9 cellular contexts compared by ENCODE assay signal in the genomic region with DNA sequence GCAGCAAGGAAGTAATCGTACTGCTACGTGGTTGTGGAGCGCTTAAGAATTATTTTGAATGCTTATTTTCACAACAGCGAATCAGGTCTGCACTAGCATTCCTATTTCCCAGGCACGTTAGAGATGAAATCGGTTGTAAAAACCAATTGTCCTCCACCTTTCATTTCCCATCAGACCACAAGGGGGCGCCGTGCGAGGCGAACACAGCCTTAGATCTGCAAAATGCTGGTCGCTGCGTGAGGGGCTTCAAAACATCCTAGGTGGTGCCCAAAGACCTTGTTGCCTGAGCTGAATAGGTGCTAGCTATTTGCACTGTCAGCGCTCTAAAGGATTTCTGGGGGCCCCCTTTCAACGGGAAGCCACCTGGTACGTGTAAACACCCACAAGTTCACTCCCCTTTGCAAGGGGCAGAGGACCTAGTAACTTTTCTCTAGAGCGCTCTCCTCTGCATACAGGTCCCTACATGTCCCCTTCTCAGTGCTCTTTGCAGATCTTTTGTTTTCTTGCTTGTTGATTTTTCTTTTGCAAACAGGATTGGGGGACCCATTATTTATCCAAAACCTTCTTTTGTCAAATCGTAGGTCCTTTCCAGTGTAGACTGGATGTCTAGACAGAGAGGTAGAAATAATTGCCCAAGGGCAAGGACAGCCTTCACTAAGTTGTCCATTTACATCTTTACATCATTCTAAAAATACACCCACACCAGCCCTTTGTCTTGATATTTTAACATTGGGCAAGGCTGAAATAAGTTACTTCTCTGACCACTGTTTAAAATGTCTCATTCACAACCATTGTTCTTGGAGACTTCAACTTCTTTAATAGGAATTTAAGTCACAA. TPM values are rescaled to one million over a fixed set of nuclear protein-coding genes. Genes with fewer than 3 reads are reported as not detected.
DNase-seq lines count a peak whose midpoint lies in the region; ATAC-seq and TF ChIP-seq lines count a peak whose summit lies in the region.
"Had no signal": no experiment of that assay in that cellular context is flagged by ENCODE, and none has a peak within 500 bp of the region (broad histone marks: within the 10 kb centered on the region; RNA-seq: fewer than 3 reads in every experiment).

No MANE protein-coding gene starts in this region.

- ATAC-seq in left colon, result peak; percentile 24
- no peak for ATAC-seq in GM19324 (IDR thresholded peaks at IDR 0.05; ENCODE audit: low FRiP score, unreplicated experiment)

- no peak overlapping the region for H3K27ac ChIP-seq in breast epithelium
- H3K27ac ChIP-seq: BLaER1 had no signal

- DNase-seq in DMS153 treated with DMSO at 0.1 percent for 48 hours (lab: John Stamatoyannopoulos, UW; ENCODE audit: unreplicated experiment), result peak; percentile 11
- DNase-seq in DMS153 (lab: John Stamatoyannopoulos, UW), result no peak
- peak; percentile 32 for DNase-seq in MG63
- peak; percentile 53 to 71 for DNase-seq in breast epithelium (ENCODE audit: low spot score in 2 of 2)
- peak; percentile 47 to 80 for DNase-seq in left colon
- DNase-seq in stimulated activated CD4-positive, alpha-beta T cell treated with anti-CD3 and anti-CD28 coated beads, Interleukin-4, amount 100 ng/mL, for 4 hours, result peak; percentile 61 to 76

- no peaks in the 10 kb centered on the region for H3K4me1 ChIP-seq in breast epithelium
- H3K4me1 ChIP-seq: BLaER1 had no signal

- no peak for TF ChIP-seq POLR2A in breast epithelium (IDR thresholded peaks at IDR 0.05)

- H3K27me3 ChIP-seq in MG63 (no peaks in the 10 kb centered on the region), breast epithelium (no peaks in the 10 kb centered on the region)
- H3K27me3 ChIP-seq: BLaER1 had no signal

- peak; percentile 62 for TF ChIP-seq CTCF in WI38 (IDR thresholded peaks at IDR 0.05; ENCODE audit: low read depth, low read length)
- peak; percentile 69 to 89 (median 81) for TF ChIP-seq CTCF in breast epithelium (IDR thresholded peaks at IDR 0.05)

- intact Hi-C loops in breast epithelium (cut with DNase I; ENCODE audit: low total_unique reads) (no loop called here), left colon (cut with DNase I, micrococcal nuclease) (loop anchor here in 1 of 2 donors (1.0 kb wide), 1 partner anchor 324 kb away; no protein-coding TSS in a partner anchor)

- H3K4me3 ChIP-seq in MG63 (no peak overlapping the region), WI38 (ENCODE audit: low read depth, low read length) (no peak overlapping the region), breast epithelium (peak overlapping the region in 1 of 3 donors; percentile 17)
- H3K4me3 ChIP-seq: BLaER1 had no signal

- H3K9me3 ChIP-seq in MG63, result no peaks in the 10 kb centered on the region
- no peaks in the 10 kb centered on the region for H3K9me3 ChIP-seq in breast epithelium
- H3K9me3 ChIP-seq: BLaER1 had no signal

- H3K36me3 ChIP-seq in MG63 (no peaks in the 10 kb centered on the region), breast epithelium (no peaks in the 10 kb centered on the region)
- H3K36me3 ChIP-seq: BLaER1 had no signal

RNA-seq across cellular contexts. Expression of a gene that starts 59.7 kb away (rescaled TPM):
- total RNA-seq in MG63 (2014; rRNA removed; shearing (Covaris generic); ENCODE audit: low replicate concordance), result 8.9 and 9.3 TPM in 2 replicates
- total RNA-seq in breast epithelium (100 to 1,000 TPM in 1 of 3 donors, 10 to 100 TPM in 2; 41.4 to 108 (median 79.2) TPM), left colon (10 to 100 TPM; 58.9 to 84.8 TPM)
